ENCODE assay signal across 7 cellular contexts in the genomic region with DNA sequence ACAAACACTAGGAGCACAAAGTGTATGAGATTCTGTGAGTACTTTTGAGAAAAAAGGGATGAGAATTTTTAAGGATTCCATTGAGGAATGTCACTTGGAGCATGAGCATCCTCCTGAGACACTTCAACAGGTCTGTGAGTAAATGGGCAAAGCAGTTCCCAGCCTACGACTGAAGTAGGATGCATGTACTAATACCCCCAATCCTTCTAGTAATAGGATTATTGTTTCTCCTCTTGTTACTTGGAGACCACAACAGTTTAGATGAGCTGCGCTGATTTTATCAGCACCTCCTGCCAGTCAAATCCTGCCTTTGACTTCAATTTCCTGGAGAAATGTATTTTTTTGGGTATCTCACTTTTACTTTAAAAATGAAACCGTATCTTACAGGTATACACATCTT. TPM values are rescaled to one million over a fixed set of nuclear protein-coding genes. Genes with fewer than 3 reads are reported as not detected.
DNase-seq lines count a peak whose midpoint lies in the region; ATAC-seq and TF ChIP-seq lines count a peak whose summit lies in the region.

No MANE protein-coding gene starts in this region.

- H3K36me3 Mint-ChIP-seq in T-helper 1 cell treated with Interleukin-12 subunit alpha and Interleukin-12 subunit beta and Interleukin-4 antibody, amounts not matched to agents 30 μg/mL and 1 μg/mL, for 36 hours (ENCODE audit: low read depth), result no peaks in the 10 kb centered on the region
- H3K36me3 Mint-ChIP-seq in stimulated activated memory B cell treated with anti-CD40 and anti-IgM and Interleukin-4, amounts not matched to agents 10 μg/mL and 1 μg/mL and 100 μg/mL, for 72 hours, result peaks cover 10% of the 10 kb centered on the region

- peaks cover under 1% of the 10 kb centered on the region for H3K9me3 Mint-ChIP-seq in T-helper 1 cell treated with Interleukin-12 subunit alpha and Interleukin-12 subunit beta and Interleukin-4 antibody, amounts not matched to agents 30 μg/mL and 1 μg/mL, for 36 hours
- no peaks in the 10 kb centered on the region for H3K9me3 Mint-ChIP-seq in stimulated activated memory B cell treated with anti-CD40 and anti-IgM and Interleukin-4, amounts not matched to agents 10 μg/mL and 1 μg/mL and 100 μg/mL, for 72 hours

- no peaks in the 10 kb centered on the region for H3K9me3 ChIP-seq in right cardiac atrium (ENCODE audit: control insufficient read depth, low read length)

- H3K4me3 Mint-ChIP-seq in T-helper 1 cell treated with Interleukin-12 subunit alpha and Interleukin-12 subunit beta and Interleukin-4 antibody, amounts not matched to agents 30 μg/mL and 1 μg/mL, for 36 hours, result peak overlapping the region; percentile 91
- H3K4me3 Mint-ChIP-seq in stimulated activated memory B cell treated with anti-CD40 and anti-IgM and Interleukin-4, amounts not matched to agents 10 μg/mL and 1 μg/mL and 100 μg/mL, for 72 hours, result peak overlapping the region; percentile 91

- H3K27ac ChIP-seq in right cardiac atrium (ENCODE audit: low read length), result no peak overlapping the region

- H3K27me3 ChIP-seq in right cardiac atrium (ENCODE audit: control insufficient read depth, insufficient read depth), result no peaks in the 10 kb centered on the region

- DNase-seq in HFF-Myc (ENCODE audit: extremely low read depth, low read depth) (no peak), right cardiac atrium (no peak), putamen (ENCODE audit: low spot score) (no peak), DMS79 treated with DMSO at 0.1 percent for 48 hours (lab: John Stamatoyannopoulos, UW) (no peak)

- H3K4me1 ChIP-seq in right cardiac atrium (ENCODE audit: control insufficient read depth, insufficient read depth, low read length), result peaks cover 3% of the 10 kb centered on the region

- ATAC-seq in right cardiac atrium (no peak), GM21529 (IDR thresholded peaks at IDR 0.05; ENCODE audit: unreplicated experiment) (no peak)
- ATAC-seq in stimulated activated memory B cell treated with anti-CD40 and anti-IgM and Interleukin-4, amounts not matched to agents 10 μg/mL and 1 μg/mL and 100 μg/mL, for 72 hours, result no peak

- WGBS in right cardiac atrium, result 13% methylated on average over 3 of the region's 3 CpGs

- intact Hi-C loops in right cardiac atrium (cut with DNase I), result no loop called here

- no peaks in the 10 kb centered on the region for H3K27me3 Mint-ChIP-seq in T-helper 1 cell treated with Interleukin-12 subunit alpha and Interleukin-12 subunit beta and Interleukin-4 antibody, amounts not matched to agents 30 μg/mL and 1 μg/mL, for 36 hours (ENCODE audit: low read depth)
- H3K27me3 Mint-ChIP-seq in stimulated activated memory B cell treated with anti-CD40 and anti-IgM and Interleukin-4, amounts not matched to agents 10 μg/mL and 1 μg/mL and 100 μg/mL, for 72 hours, result no peaks in the 10 kb centered on the region

- no peak for TF ChIP-seq CTCF in HFF-Myc (IDR thresholded peaks at IDR 0.05; ENCODE audit: low read depth, low read length, missing control alignments)

- H3K4me1 Mint-ChIP-seq in T-helper 1 cell treated with Interleukin-12 subunit alpha and Interleukin-12 subunit beta and Interleukin-4 antibody, amounts not matched to agents 30 μg/mL and 1 μg/mL, for 36 hours (ENCODE audit: low read depth), result peaks cover 11% of the 10 kb centered on the region
- H3K4me1 Mint-ChIP-seq in stimulated activated memory B cell treated with anti-CD40 and anti-IgM and Interleukin-4, amounts not matched to agents 10 μg/mL and 1 μg/mL and 100 μg/mL, for 72 hours, result peaks cover 22% of the 10 kb centered on the region

- peak overlapping the region; percentile 86 for H3K27ac Mint-ChIP-seq in T-helper 1 cell treated with Interleukin-12 subunit alpha and Interleukin-12 subunit beta and Interleukin-4 antibody, amounts not matched to agents 30 μg/mL and 1 μg/mL, for 36 hours
- H3K27ac Mint-ChIP-seq in stimulated activated memory B cell treated with anti-CD40 and anti-IgM and Interleukin-4, amounts not matched to agents 10 μg/mL and 1 μg/mL and 100 μg/mL, for 72 hours, result peak overlapping the region; percentile 79

- H3K4me3 ChIP-seq in HFF-Myc (replicated peaks; ENCODE audit: low read depth, low read length) (peak overlapping the region; percentile 77), right cardiac atrium (ENCODE audit: low read length) (peak overlapping the region; percentile 95)

RNA-seq across cellular contexts. Expression of a gene that starts 0.8 kb away (rescaled TPM):
- 10 to 100 TPM; 12.5 to 18.1 (median 14.3) TPM for total RNA-seq in right cardiac atrium
- polyA plus RNA-seq in right cardiac atrium, result 4.5 TPM

RNA-seq across cellular contexts. Expression of a gene that starts 21.0 kb away (rescaled TPM):
- total RNA-seq in right cardiac atrium, result 10 to 100 TPM; 15.2 to 19.7 (median 15.6) TPM
- polyA plus RNA-seq in right cardiac atrium, result 16.3 TPM
